28 cellular contexts compared by ENCODE assay signal in genomic region chr1:223307544-223307943, GRCh38. TPM values are rescaled to one million over a fixed set of nuclear protein-coding genes. Genes with fewer than 3 reads are reported as not detected.
"Had no signal": no experiment of that assay in that cellular context is flagged by ENCODE, and none has a peak within 500 bp of the region (broad histone marks: within the 10 kb centered on the region; RNA-seq: fewer than 3 reads in every experiment).

No MANE protein-coding gene starts in this region.

- H3K27ac ChIP-seq: stomach, suprapubic skin, testis, thoracic aorta, thyroid gland, tibial artery, tibial nerve, transverse colon, upper lobe of left lung, upper lobe of right lung, uterus, vagina had no signal

- DNase-seq: stimulated activated CD4-positive, alpha-beta T cell treated with anti-CD3 and anti-CD28 coated beads, Interleukin-2, amount 100 ng/mL, for 48 hours; stimulated activated CD4-positive, alpha-beta T cell treated with anti-CD3 and anti-CD28 coated beads, Interleukin-4, amount 100 ng/mL, for 1 hour; stimulated activated CD4-positive, alpha-beta T cell treated with anti-CD3 and anti-CD28 coated beads, Interleukin-4, amount 100 ng/mL, for 24 hours; stimulated activated CD4-positive, alpha-beta T cell treated with anti-CD3 and anti-CD28 coated beads, Interleukin-4, amount 100 ng/mL, for 4 hours; stimulated activated CD8-positive, alpha-beta memory T cell treated with anti-CD3 and anti-CD28 coated beads, Interleukin-4, amount 100 ng/mL, for 48 hours; stimulated activated naive B cell treated with anti-CD40 and anti-IgM and Interleukin-4, amounts not matched to agents 10 μg/mL and 1 μg/mL and 100 μg/mL, for 72 hours; stimulated activated naive CD4-positive, alpha-beta T cell treated with Interleukin-2 at 50 U/mL for 16 hours; stimulated activated naive CD8-positive, alpha-beta T cell treated with anti-CD3 and anti-CD28 coated beads, Interleukin-15, amount 100 ng/mL, for 72 hours; stimulated activated naive CD8-positive, alpha-beta T cell treated with anti-CD3 and anti-CD28 coated beads, Interleukin-15, Interleukin-2, amounts not matched to agents 100 U/mL and 50 U/mL, for 24 hours; stomach; substantia nigra; testis; thyroid gland; tibial artery; transverse colon; trophoblast cell; upper lobe of left lung; upper lobe of right lung; uterus had no signal

- H3K27me3 ChIP-seq: stomach, suprapubic skin, testis, thyroid gland, tibial artery, tibial nerve, transverse colon, upper lobe of left lung, upper lobe of right lung, uterus, vagina had no signal

- H3K4me3 Mint-ChIP-seq: stimulated activated effector memory CD8-positive, alpha-beta T cell treated with anti-CD3 and anti-CD28 coated beads, Interleukin-12 subunit alpha, Interleukin-12 subunit beta, amount 100 ng/mL, for 72 hours; stimulated activated memory B cell treated with anti-CD40 and anti-IgM and Interleukin-4, amounts not matched to agents 10 μg/mL and 1 μg/mL and 100 μg/mL, for 72 hours; stimulated activated naive B cell treated with anti-CD40 and anti-IgM and Interleukin-4, amounts not matched to agents 10 μg/mL and 1 μg/mL and 100 μg/mL, for 72 hours; stimulated activated naive CD8-positive, alpha-beta T cell treated with anti-CD3 and anti-CD28 coated beads, Interleukin-15, amount 100 ng/mL, for 72 hours; stimulated activated naive CD8-positive, alpha-beta T cell treated with anti-CD3 and anti-CD28 coated beads, Interleukin-15, Interleukin-2, amounts not matched to agents 100 ng/mL and 50 ng/mL, for 24 hours; type B pancreatic cell had no signal

- H3K36me3 Mint-ChIP-seq: stimulated activated effector memory CD8-positive, alpha-beta T cell treated with anti-CD3 and anti-CD28 coated beads, Interleukin-12 subunit alpha, Interleukin-12 subunit beta, amount 100 ng/mL, for 72 hours; stimulated activated memory B cell treated with anti-CD40 and anti-IgM and Interleukin-4, amounts not matched to agents 10 μg/mL and 1 μg/mL and 100 μg/mL, for 72 hours; stimulated activated naive B cell treated with anti-CD40 and anti-IgM and Interleukin-4, amounts not matched to agents 10 μg/mL and 1 μg/mL and 100 μg/mL, for 72 hours; type B pancreatic cell had no signal

- H3K27ac Mint-ChIP-seq: stimulated activated effector memory CD8-positive, alpha-beta T cell treated with anti-CD3 and anti-CD28 coated beads, Interleukin-12 subunit alpha, Interleukin-12 subunit beta, amount 100 ng/mL, for 72 hours; stimulated activated memory B cell treated with anti-CD40 and anti-IgM and Interleukin-4, amounts not matched to agents 10 μg/mL and 1 μg/mL and 100 μg/mL, for 72 hours; stimulated activated naive B cell treated with anti-CD40 and anti-IgM and Interleukin-4, amounts not matched to agents 10 μg/mL and 1 μg/mL and 100 μg/mL, for 72 hours; stimulated activated naive CD8-positive, alpha-beta T cell treated with anti-CD3 and anti-CD28 coated beads, Interleukin-15, amount 100 ng/mL, for 72 hours; stimulated activated naive CD8-positive, alpha-beta T cell treated with anti-CD3 and anti-CD28 coated beads, Interleukin-15, Interleukin-2, amounts not matched to agents 100 ng/mL and 50 ng/mL, for 24 hours; type B pancreatic cell had no signal

- H3K9me3 ChIP-seq: suprapubic skin, testis, thoracic aorta, thyroid gland, tibial artery, transverse colon, upper lobe of left lung, uterus, vagina had no signal

- H3K4me1 ChIP-seq: suprapubic skin, thyroid gland, tibial artery, tibial nerve, transverse colon, upper lobe of left lung, upper lobe of right lung, uterus, vagina had no signal

- H3K9me3 Mint-ChIP-seq: stimulated activated naive CD8-positive, alpha-beta T cell treated with anti-CD3 and anti-CD28 coated beads, Interleukin-15, Interleukin-2, amounts not matched to agents 100 ng/mL and 50 ng/mL, for 24 hours; type B pancreatic cell had no signal

- H3K4me1 Mint-ChIP-seq: stimulated activated memory B cell treated with anti-CD40 and anti-IgM and Interleukin-4, amounts not matched to agents 10 μg/mL and 1 μg/mL and 100 μg/mL, for 72 hours; stimulated activated naive B cell treated with anti-CD40 and anti-IgM and Interleukin-4, amounts not matched to agents 10 μg/mL and 1 μg/mL and 100 μg/mL, for 72 hours had no signal

- H3K4me3 ChIP-seq: stomach, suprapubic skin, testis, thoracic aorta, thyroid gland, tibial artery, tibial nerve, transverse colon, upper lobe of left lung, upper lobe of right lung, uterus, vagina had no signal

- FAIRE-seq: urothelium cell line had no signal

- H3K36me3 ChIP-seq: stomach, suprapubic skin, thoracic aorta, thyroid gland, tibial artery, tibial nerve, transverse colon, upper lobe of left lung, upper lobe of right lung, uterus, vagina had no signal

- H3K27me3 Mint-ChIP-seq: stimulated activated naive CD8-positive, alpha-beta T cell treated with anti-CD3 and anti-CD28 coated beads, Interleukin-15, amount 100 ng/mL, for 72 hours; stimulated activated naive CD8-positive, alpha-beta T cell treated with anti-CD3 and anti-CD28 coated beads, Interleukin-15, Interleukin-2, amounts not matched to agents 100 ng/mL and 50 ng/mL, for 24 hours; type B pancreatic cell had no signal

RNA-seq across cellular contexts. Expression of gene SUSD4, which starts 56.4 kb away (rescaled TPM):
- total RNA-seq: tibial nerve had no signal
